In genomic region chr21:33945652-33946270, GRCh38 we compare ENCODE assay signal across 1 cellular context.
TF ChIP-seq lines count a peak whose summit lies in the region.

No MANE protein-coding gene starts in this region.

TF ChIP-seq in K562, 482 proteins besides CTCF, POLR2A, EP300 and RAD21 (continued from another document):
- no peak for TF ChIP-seq CLOCK (CRISPR knock-in tag; IDR thresholded peaks at IDR 0.05; ENCODE audit: borderline replicate concordance)
- TF ChIP-seq TFE3 (CRISPR knock-in tag; IDR thresholded peaks at IDR 0.05), result no peak
- peak; percentile 17; the same call in 1 of the 2 replicates for TF ChIP-seq SMARCA4 (IDR thresholded peaks at IDR 0.05)
- TF ChIP-seq THRB (CRISPR knock-in tag; conservative IDR thresholded peaks at IDR 0.05), result no peak
- no peak for TF ChIP-seq BCOR (IDR thresholded peaks at IDR 0.05)
- no peak for TF ChIP-seq FUS (optimal IDR thresholded peaks at IDR 0.05; ENCODE audit: low read depth, low read length)
- TF ChIP-seq RCOR1 (IDR thresholded peaks at IDR 0.05; ENCODE audit: borderline replicate concordance in 1 of 2, low read depth in 2 of 2, low read length in 2 of 2), result peak in 1 of 2 experiments; percentile 25; a peak in 1 of 4 replicates
- TF ChIP-seq CGGBP1 (CRISPR knock-in tag; IDR thresholded peaks at IDR 0.05), result no peak
- TF ChIP-seq KLF16 (IDR thresholded peaks at IDR 0.05), result 0 out of 2 replicates have a peak, but pooled peaks have one; percentile 12
- peak; percentile 75 for TF ChIP-seq CBFA2T3 (IDR thresholded peaks at IDR 0.05)
- TF ChIP-seq HNRNPLL (IDR thresholded peaks at IDR 0.05; ENCODE audit: low read depth, low read length, poor library complexity, severe bottlenecking), result no peak
- no peak for TF ChIP-seq NFE2 (IDR thresholded peaks at IDR 0.05; ENCODE audit: low read depth)
- no peak for TF ChIP-seq RBM39 (optimal IDR thresholded peaks at IDR 0.05; ENCODE audit: low read depth, low read length)
- TF ChIP-seq ZBTB17 (CRISPR knock-in tag; IDR thresholded peaks at IDR 0.05), result no peak
- TF ChIP-seq NELFE (IDR thresholded peaks at IDR 0.05; ENCODE audit: insufficient read depth, insufficient read length), result no peak
- 0 out of 2 replicates have a peak, but pooled peaks have one; percentile 23 for TF ChIP-seq GABPA (tag; conservative IDR thresholded peaks at IDR 0.05; ENCODE audit: low read depth)
- TF ChIP-seq ZNF41 (CRISPR knock-in tag; conservative IDR thresholded peaks at IDR 0.05), result no peak
- TF ChIP-seq NFE2L1 (tag; IDR thresholded peaks at IDR 0.05; ENCODE audit: borderline replicate concordance, low read depth), result no peak
- TF ChIP-seq FOXM1 (IDR thresholded peaks at IDR 0.05; ENCODE audit: low read depth), result 0 out of 2 replicates have a peak, but pooled peaks have one; percentile 11
- TF ChIP-seq FOXM1 (CRISPR knock-in tag; IDR thresholded peaks at IDR 0.05; ENCODE audit: low read depth), result no peak
- no peak for TF ChIP-seq CCNT2 (IDR thresholded peaks at IDR 0.05; ENCODE audit: borderline replicate concordance, extremely low read depth, insufficient read length, low read depth, low read length)
- no peak for TF ChIP-seq KLF10 (CRISPR knock-in tag; IDR thresholded peaks at IDR 0.05)
- peak; percentile 20; the same call in 1 of the 2 replicates for TF ChIP-seq JUND (IDR thresholded peaks at IDR 0.05; ENCODE audit: borderline replicate concordance, low read depth, low read length)
- TF ChIP-seq JUND (tag; IDR thresholded peaks at IDR 0.05; ENCODE audit: borderline replicate concordance, low read depth, low read length), result no peak; the same call in 2 of the 3 replicates
- TF ChIP-seq E2F6 (IDR thresholded peaks at IDR 0.05; ENCODE audit: borderline replicate concordance in 1 of 2, extremely low read depth in 1 of 2, insufficient read depth in 1 of 2, insufficient read length in 1 of 2, low read depth in 1 of 2, low read length in 1 of 2, poor library complexity in 1 of 2, severe bottlenecking in 1 of 2), result no peak
- TF ChIP-seq TCF3 (CRISPR knock-in tag; IDR thresholded peaks at IDR 0.05), result peak; percentile 78
- no peak for TF ChIP-seq E2F4 (CRISPR knock-in tag; IDR thresholded peaks at IDR 0.05; ENCODE audit: low read depth)
- TF ChIP-seq ZBTB26 (CRISPR knock-in tag; IDR thresholded peaks at IDR 0.05), result no peak
- no peak for TF ChIP-seq RBM17 (IDR thresholded peaks at IDR 0.05; ENCODE audit: borderline replicate concordance, low read depth, low read length)
- TF ChIP-seq CBX2 (IDR thresholded peaks at IDR 0.05; ENCODE audit: insufficient read depth, low read length, poor library complexity, severe bottlenecking), result no peak
- TF ChIP-seq TEAD4 (IDR thresholded peaks at IDR 0.05; ENCODE audit: low read length), result peak; percentile 66
- no peak for TF ChIP-seq TEAD4 (CRISPR knock-in tag; IDR thresholded peaks at IDR 0.05; ENCODE audit: borderline replicate concordance)
- TF ChIP-seq GATA2 (CRISPR knock-in tag; IDR thresholded peaks at IDR 0.05), result no peak
- no peak for TF ChIP-seq HLTF (IDR thresholded peaks at IDR 0.05)
- TF ChIP-seq CEBPB (tag; IDR thresholded peaks at IDR 0.05), result peak; percentile 32; the same call in 1 of the 2 replicates
- TF ChIP-seq ZC3H11A (IDR thresholded peaks at IDR 0.05; ENCODE audit: low read depth, low read length), result no peak
- no peak for TF ChIP-seq E4F1 (CRISPR knock-in tag; IDR thresholded peaks at IDR 0.05; ENCODE audit: borderline replicate concordance)
- no peak for TF ChIP-seq XRCC5 (IDR thresholded peaks at IDR 0.05; ENCODE audit: low read depth, low read length)
- TF ChIP-seq SRSF1 (IDR thresholded peaks at IDR 0.05; ENCODE audit: low read depth, low read length), result no peak
- TF ChIP-seq CBFA2T2 (conservative IDR thresholded peaks at IDR 0.05), result peak; percentile 47
- peak; percentile 38 for TF ChIP-seq SOX6 (IDR thresholded peaks at IDR 0.05)
- TF ChIP-seq ETV1 (tag; conservative IDR thresholded peaks at IDR 0.05; ENCODE audit: low read depth), result 0 out of 2 replicates have a peak, but pooled peaks have one; percentile 22
- TF ChIP-seq TBL1XR1 (IDR thresholded peaks at IDR 0.05; ENCODE audit: low read length in 2 of 2), result peak in 1 of 2 experiments; percentile 13; a peak in 1 of 4 replicates
- TF ChIP-seq ARID1B (IDR thresholded peaks at IDR 0.05), result peak; percentile 67
- peak; percentile 70; the same call in 1 of the 2 replicates for TF ChIP-seq GTF2E2 (tag; IDR thresholded peaks at IDR 0.05)
- TF ChIP-seq ESRRB (CRISPR knock-in tag; IDR thresholded peaks at IDR 0.05; ENCODE audit: borderline replicate concordance), result no peak
- TF ChIP-seq CHD2 (IDR thresholded peaks at IDR 0.05; ENCODE audit: low read depth, low read length), result no peak
- TF ChIP-seq ZNF644 (tag; IDR thresholded peaks at IDR 0.05; ENCODE audit: low read depth), result no peak
- TF ChIP-seq CEBPG (CRISPR knock-in tag; IDR thresholded peaks at IDR 0.05), result no peak
- peak in 1 of 2 experiments; percentile 29; a peak in 1 of 4 replicates for TF ChIP-seq CEBPG (tag; conservative IDR thresholded peaks at IDR 0.05 in 1 of 2, IDR thresholded peaks at IDR 0.05 in 1 of 2)
- peak; percentile 56 for TF ChIP-seq TAL1 (IDR thresholded peaks at IDR 0.05)
- no peak for TF ChIP-seq ZNF24 (IDR thresholded peaks at IDR 0.05)
- no peak for TF ChIP-seq ATF7 (IDR thresholded peaks at IDR 0.05)
- peak; percentile 62; the same call in 1 of the 2 replicates for TF ChIP-seq ADNP (tag; IDR thresholded peaks at IDR 0.05)
